Comparison of ENCODE assay signal across 28 cellular contexts in the genomic region with DNA sequence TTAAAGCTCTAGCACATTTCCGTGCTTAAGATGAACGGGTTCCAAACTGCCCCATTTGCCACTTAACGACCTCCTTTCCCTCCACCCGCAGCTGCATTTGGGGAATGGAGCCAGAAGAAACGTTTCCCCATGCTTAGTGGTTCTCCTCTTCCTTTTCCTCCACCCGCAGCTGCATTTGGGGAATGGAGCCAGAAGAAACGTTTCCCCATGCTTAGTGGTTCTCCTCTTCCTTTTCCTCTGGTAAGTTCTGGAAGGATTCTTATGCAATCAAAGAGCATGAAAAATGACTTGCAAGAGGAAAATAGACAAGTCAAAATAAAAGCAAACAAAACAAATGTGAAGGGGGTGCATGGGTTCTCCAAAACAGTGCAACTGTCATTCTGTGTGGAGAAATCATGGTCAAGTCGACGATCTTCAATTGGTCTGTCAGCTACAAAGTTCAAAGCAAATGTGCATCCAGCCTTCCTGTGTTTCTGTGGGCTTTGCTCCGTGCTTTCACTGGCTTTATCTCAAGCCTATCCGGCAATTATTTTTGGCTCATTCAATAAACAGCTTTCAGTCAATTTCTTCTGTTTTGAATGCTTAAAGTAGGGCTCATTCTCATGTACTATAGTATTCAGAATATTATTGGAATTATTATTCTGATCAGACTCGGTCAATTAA. TPM values are rescaled to one million over a fixed set of nuclear protein-coding genes. Genes with fewer than 3 reads are reported as not detected.
A peak's percentile ranks its signal among the peaks of the same experiment; 100 is the strongest.
DNase-seq lines count a peak whose midpoint lies in the region; ATAC-seq and TF ChIP-seq lines count a peak whose summit lies in the region.
"Had no signal": no experiment of that assay in that cellular context is flagged by ENCODE, and none has a peak within 500 bp of the region (broad histone marks: within the 10 kb centered on the region; RNA-seq: fewer than 3 reads in every experiment).

No MANE protein-coding gene starts in this region.

- no peak for TF ChIP-seq EP300 in gastroesophageal sphincter (IDR thresholded peaks at IDR 0.05)

- H3K27me3 ChIP-seq in HL-60 (ENCODE audit: insufficient read depth, poor library complexity, severe bottlenecking) (no peaks in the 10 kb centered on the region), gastroesophageal sphincter (peaks cover 10% of the 10 kb centered on the region), gastrocnemius medialis (no peaks in the 10 kb centered on the region)
- H3K27me3 ChIP-seq: hepatocyte, neutrophil had no signal

- no peak for TF ChIP-seq POLR2A in gastroesophageal sphincter (IDR thresholded peaks at IDR 0.05)
- TF ChIP-seq POLR2A in gastrocnemius medialis (IDR thresholded peaks at IDR 0.05): no peak

- TF ChIP-seq CTCF in HL-60 (IDR thresholded peaks at IDR 0.05; ENCODE audit: insufficient read depth, low read length) (no peak), gastroesophageal sphincter (IDR thresholded peaks at IDR 0.05) (no peak), gastrocnemius medialis (IDR thresholded peaks at IDR 0.05 in 4 of 5, conservative IDR thresholded peaks at IDR 0.05 in 1 of 5) (no peak), omental fat pad (IDR thresholded peaks at IDR 0.05) (no peak)

- no peak overlapping the region for H3K4me3 Mint-ChIP-seq in stimulated activated naive B cell treated with anti-CD40 and anti-IgM and Interleukin-4, amounts not matched to agents 10 μg/mL and 1 μg/mL and 100 μg/mL, for 72 hours
- H3K4me3 Mint-ChIP-seq: activated B cell treated with CpG ODN at 0.5 μM for 24 hours; CD8-positive, alpha-beta memory T cell; effector memory CD8-positive, alpha-beta T cell had no signal

- no peak overlapping the region for H3K4me3 ChIP-seq in HL-60 (replicated peaks; ENCODE audit: insufficient read depth, low read length)
- no peak overlapping the region for H3K4me3 ChIP-seq in gastroesophageal sphincter
- peak overlapping the region in 1 of 4 donors; percentile 17 for H3K4me3 ChIP-seq in gastrocnemius medialis
- H3K4me3 ChIP-seq: hepatocyte, prostate gland had no signal

- intact Hi-C loops in gastrocnemius medialis (cut with DNase I; ENCODE audit: low total_unique reads): no loop called here

- H3K27ac Mint-ChIP-seq in stimulated activated naive B cell treated with anti-CD40 and anti-IgM and Interleukin-4, amounts not matched to agents 10 μg/mL and 1 μg/mL and 100 μg/mL, for 72 hours: no peak overlapping the region
- H3K27ac Mint-ChIP-seq: activated B cell treated with CpG ODN at 0.5 μM for 24 hours; effector memory CD8-positive, alpha-beta T cell had no signal

- H3K36me3 Mint-ChIP-seq in stimulated activated naive B cell treated with anti-CD40 and anti-IgM and Interleukin-4, amounts not matched to agents 10 μg/mL and 1 μg/mL and 100 μg/mL, for 72 hours: no peaks in the 10 kb centered on the region
- H3K36me3 Mint-ChIP-seq: CD8-positive, alpha-beta memory T cell had no signal

- no peaks in the 10 kb centered on the region for H3K9me3 ChIP-seq in gastroesophageal sphincter
- no peaks in the 10 kb centered on the region for H3K9me3 ChIP-seq in gastrocnemius medialis
- H3K9me3 ChIP-seq: neutrophil, prostate gland had no signal

- DNase-seq in HL-60 (ENCODE audit: low read depth in 1 of 2, low spot score in 1 of 2) (peak; percentile 65 to 72), NOMO-1 treated with dmso at 0.1 percent for 144 hours (lab: John Stamatoyannopoulos, UW; ENCODE audit: unreplicated experiment) (peak; percentile 42), gastrocnemius medialis (peak in 1 of 2 donors; percentile 52), cerebellar cortex (ENCODE audit: low spot score) (no peak), omental fat pad (ENCODE audit: low spot score) (no peak)
- DNase-seq in stimulated activated naive B cell treated with anti-CD40 and anti-IgM and Interleukin-4, amounts not matched to agents 10 μg/mL and 1 μg/mL and 100 μg/mL, for 72 hours: no peak
- DNase-seq: activated B cell treated with CpG ODN at 0.5 μM for 24 hours; activated CD4-positive, alpha-beta T cell treated with anti-CD3 and anti-CD28 coated beads, Interleukin-2, amount 50 U/mL, for 1 hour; activated naive CD4-positive, alpha-beta T cell treated with anti-CD3 and anti-CD28 coated beads, Interleukin-2, amount 50 U/mL, for 16 hours; anterior cingulate cortex; CD8-positive, alpha-beta memory T cell; cortex of kidney; effector memory CD8-positive, alpha-beta T cell; foreskin keratinocyte; left colon; mesenchymal stem cell; NCI-H2081; NCI-H2227 treated with DMSO at 0.1 percent for 48 hours; stimulated activated naive CD8-positive, alpha-beta T cell treated with anti-CD3 and anti-CD28 coated beads, Interleukin-15, Interleukin-2, amounts not matched to agents 100 U/mL and 50 U/mL, for 24 hours had no signal

- H3K27me3 Mint-ChIP-seq in stimulated activated naive B cell treated with anti-CD40 and anti-IgM and Interleukin-4, amounts not matched to agents 10 μg/mL and 1 μg/mL and 100 μg/mL, for 72 hours: peaks cover 15 to 26% of the 10 kb centered on the region in 2 donors

- H3K27ac ChIP-seq in HL-60 (replicated peaks): peak overlapping the region; percentile 38
- peak overlapping the region in 1 of 4 donors; percentile 23 for H3K27ac ChIP-seq in gastroesophageal sphincter
- peak overlapping the region in 2 of 4 donors; percentile 28 to 31 for H3K27ac ChIP-seq in gastrocnemius medialis
- H3K27ac ChIP-seq: foreskin keratinocyte, hepatocyte, neutrophil, prostate gland had no signal

- H3K4me1 ChIP-seq in gastroesophageal sphincter (peaks cover 0 to 16% (median 3%) of the 10 kb centered on the region in 3 donors), gastrocnemius medialis (peaks cover 3 to 8% of the 10 kb centered on the region in 2 donors)
- H3K4me1 ChIP-seq: foreskin keratinocyte, prostate gland had no signal

- no peaks in the 10 kb centered on the region for H3K4me1 Mint-ChIP-seq in stimulated activated naive B cell treated with anti-CD40 and anti-IgM and Interleukin-4, amounts not matched to agents 10 μg/mL and 1 μg/mL and 100 μg/mL, for 72 hours
- H3K4me1 Mint-ChIP-seq: activated B cell treated with CpG ODN at 0.5 μM for 24 hours had no signal

- WGBS in gastroesophageal sphincter (ENCODE audit: low coverage in 1 of 2), 2 donors: 22 to 41% methylated on average over 6 to 10 of the region's 12 CpGs

- H3K36me3 ChIP-seq in gastroesophageal sphincter: no peaks in the 10 kb centered on the region
- H3K36me3 ChIP-seq in gastrocnemius medialis: no peaks in the 10 kb centered on the region
- H3K36me3 ChIP-seq: neutrophil, prostate gland had no signal

- peak; percentile 49 for ATAC-seq in gastroesophageal sphincter
- peak; percentile 53 to 54 for ATAC-seq in gastrocnemius medialis
- ATAC-seq in stimulated activated naive B cell treated with anti-CD40 and anti-IgM and Interleukin-4, amounts not matched to agents 10 μg/mL and 1 μg/mL and 100 μg/mL, for 72 hours (replicated peaks): no peak
- ATAC-seq in HG02885 (IDR thresholded peaks at IDR 0.05; ENCODE audit: poor library complexity, unreplicated experiment): no peak
- ATAC-seq in omental fat pad (ENCODE audit: low FRiP score): no peak
- ATAC-seq: effector memory CD8-positive, alpha-beta T cell; foreskin keratinocyte; left colon; SK-N-SH treated with all-trans-retinoic acid at 6 μM for 48 hours; stimulated activated naive CD8-positive, alpha-beta T cell treated with anti-CD3 and anti-CD28 coated beads, Interleukin-15, Interleukin-2, amounts not matched to agents 100 U/mL and 50 U/mL, for 24 hours had no signal

- H3K9me3 Mint-ChIP-seq in stimulated activated naive B cell treated with anti-CD40 and anti-IgM and Interleukin-4, amounts not matched to agents 10 μg/mL and 1 μg/mL and 100 μg/mL, for 72 hours: no peaks in the 10 kb centered on the region
- H3K9me3 Mint-ChIP-seq: activated B cell treated with CpG ODN at 0.5 μM for 24 hours; effector memory CD8-positive, alpha-beta T cell had no signal

- in situ Hi-C loops in gastrocnemius medialis (cut with MboI; ENCODE audit: low sequenced_read_pairs in 4 of 4): no loop called here

RNA-seq across cellular contexts. Expression of a gene that starts 57.8 kb away (rescaled TPM):
- total RNA-seq in gastroesophageal sphincter: under 1 TPM in 2 of 4 donors, not detected in 2; 0.13 to 0.42 TPM
- total RNA-seq in gastrocnemius medialis: 1 to 10 TPM in 1 of 4 donors, under 1 TPM in 1, not detected in 2; 0.07 to 2.0 TPM
- total RNA-seq in omental fat pad: under 1 TPM in 1 of 4 donors, not detected in 3; 0.28 TPM
- total RNA-seq: activated B cell treated with CpG ODN at 0.5 μM for 24 hours; CD8-positive, alpha-beta memory T cell; foreskin keratinocyte; G401; H1; OCI-LY7 had no signal

Comparison
In these comparisons a context has a peak if more than half of its experiments do, and no peak if none do; other contexts are left out.
1. DNase-seq: peak in HL-60 (2 of 2) and NOMO-1 treated with dmso at 0.1 percent for 144 hours (single experiment); none in cerebellar cortex (single experiment), stimulated activated naive B cell treated with anti-CD40 and anti-IgM and Interleukin-4, amounts not matched to agents 10 μg/mL and 1 μg/mL and 100 μg/mL, for 72 hours (single experiment) and omental fat pad (single experiment).
2. ATAC-seq: peak in gastroesophageal sphincter (single experiment) and gastrocnemius medialis (2 of 2); none in stimulated activated naive B cell treated with anti-CD40 and anti-IgM and Interleukin-4, amounts not matched to agents 10 μg/mL and 1 μg/mL and 100 μg/mL, for 72 hours (0 of 2), HG02885 (single experiment) and omental fat pad (single experiment).